ENCODE assay signal across 10 cellular contexts in the genomic region with DNA sequence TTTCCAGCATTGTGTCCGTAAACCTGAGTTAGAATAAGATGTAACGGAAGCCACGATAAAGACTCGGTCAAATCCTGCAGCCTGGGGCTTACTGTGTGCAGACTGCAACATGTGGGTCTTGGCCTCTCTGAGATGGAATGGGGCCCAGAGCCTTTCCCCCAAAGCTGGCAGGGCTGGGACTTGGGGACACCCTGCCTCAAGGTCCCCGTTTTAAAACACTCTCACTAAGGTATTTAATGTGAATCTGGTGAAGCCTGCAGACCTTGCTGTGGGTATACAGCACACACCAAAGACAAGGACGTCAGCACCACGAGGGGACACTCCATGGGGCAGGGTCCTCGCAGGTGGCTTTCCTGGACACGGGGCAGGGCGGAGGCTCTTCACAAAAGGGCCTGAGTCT. TPM values are rescaled to one million over a fixed set of nuclear protein-coding genes. Genes with fewer than 3 reads are reported as not detected.
DNase-seq lines count a peak whose midpoint lies in the region; ATAC-seq and TF ChIP-seq lines count a peak whose summit lies in the region.
"Had no signal": no experiment of that assay in that cellular context is flagged by ENCODE, and none has a peak within 500 bp of the region (broad histone marks: within the 10 kb centered on the region; RNA-seq: fewer than 3 reads in every experiment).

No MANE protein-coding gene starts in this region.

- ATAC-seq in activated CD8-positive, alpha-beta T cell treated with anti-CD3 and anti-CD28 coated beads for 36 hours, result no peak
- ATAC-seq in HG02840 (IDR thresholded peaks at IDR 0.05; ENCODE audit: low FRiP score, unreplicated experiment), result no peak
- ATAC-seq: foreskin keratinocyte had no signal

- no peak overlapping the region for H3K27ac Mint-ChIP-seq in T-helper 2 cell treated with Interferon-gamma antibody and Interleukin-4, amounts not matched to agents 5 μg/mL and 100 μg/mL, for 36 hours
- H3K27ac Mint-ChIP-seq in activated CD8-positive, alpha-beta T cell treated with anti-CD3 and anti-CD28 coated beads for 36 hours, result peak overlapping the region; percentile 69
- no peak overlapping the region for H3K27ac Mint-ChIP-seq in mesothelial cell of epicardium

- CTCF ChIA-PET in activated CD8-positive, alpha-beta T cell treated with anti-CD3 and anti-CD28 coated beads for 36 hours (lab: Charles Lee), result interaction anchor here (5.5 kb wide), 1 partner anchor 98 kb away, joined by 30 read pairs; no protein-coding TSS in a partner anchor

- no peaks in the 10 kb centered on the region for H3K27me3 Mint-ChIP-seq in T-helper 2 cell treated with Interferon-gamma antibody and Interleukin-4, amounts not matched to agents 5 μg/mL and 100 μg/mL, for 36 hours (ENCODE audit: low read depth)
- H3K27me3 Mint-ChIP-seq in activated CD8-positive, alpha-beta T cell treated with anti-CD3 and anti-CD28 coated beads for 36 hours, result no peaks in the 10 kb centered on the region
- no peaks in the 10 kb centered on the region for H3K27me3 Mint-ChIP-seq in mesothelial cell of epicardium (ENCODE audit: low read depth)

- H3K36me3 Mint-ChIP-seq in T-helper 2 cell treated with Interferon-gamma antibody and Interleukin-4, amounts not matched to agents 5 μg/mL and 100 μg/mL, for 36 hours (ENCODE audit: low read depth), result peaks cover 18% of the 10 kb centered on the region
- peaks cover 24% of the 10 kb centered on the region for H3K36me3 Mint-ChIP-seq in activated CD8-positive, alpha-beta T cell treated with anti-CD3 and anti-CD28 coated beads for 36 hours (ENCODE audit: low read depth)
- peaks cover 3% of the 10 kb centered on the region for H3K36me3 Mint-ChIP-seq in mesothelial cell of epicardium

- peak overlapping the region; percentile 96 for H3K4me3 Mint-ChIP-seq in T-helper 2 cell treated with Interferon-gamma antibody and Interleukin-4, amounts not matched to agents 5 μg/mL and 100 μg/mL, for 36 hours
- peak overlapping the region; percentile 95 for H3K4me3 Mint-ChIP-seq in activated CD8-positive, alpha-beta T cell treated with anti-CD3 and anti-CD28 coated beads for 36 hours
- peak overlapping the region; percentile 91 for H3K4me3 Mint-ChIP-seq in mesothelial cell of epicardium

- peaks cover 16% of the 10 kb centered on the region for H3K4me1 Mint-ChIP-seq in T-helper 2 cell treated with Interferon-gamma antibody and Interleukin-4, amounts not matched to agents 5 μg/mL and 100 μg/mL, for 36 hours (ENCODE audit: low read depth)
- peaks cover 31% of the 10 kb centered on the region for H3K4me1 Mint-ChIP-seq in activated CD8-positive, alpha-beta T cell treated with anti-CD3 and anti-CD28 coated beads for 36 hours (ENCODE audit: low read depth)
- peaks cover 15% of the 10 kb centered on the region for H3K4me1 Mint-ChIP-seq in mesothelial cell of epicardium

- peak overlapping the region; percentile 99 for H3K4me2 ChIP-seq in DOHH2 (ENCODE audit: low read length)

- no peaks in the 10 kb centered on the region for H3K9me3 Mint-ChIP-seq in T-helper 2 cell treated with Interferon-gamma antibody and Interleukin-4, amounts not matched to agents 5 μg/mL and 100 μg/mL, for 36 hours
- no peaks in the 10 kb centered on the region for H3K9me3 Mint-ChIP-seq in activated CD8-positive, alpha-beta T cell treated with anti-CD3 and anti-CD28 coated beads for 36 hours
- no peaks in the 10 kb centered on the region for H3K9me3 Mint-ChIP-seq in mesothelial cell of epicardium

- no peaks in the 10 kb centered on the region for H3K9me3 ChIP-seq in DOHH2 (ENCODE audit: control insufficient read depth, insufficient read depth, low read length)

- H3K27me3 ChIP-seq in DOHH2 (ENCODE audit: control insufficient read depth, low read length), result no peaks in the 10 kb centered on the region
- H3K27me3 ChIP-seq: cardiac muscle cell, foreskin keratinocyte had no signal

- H3K79me2 ChIP-seq in DOHH2 (ENCODE audit: control insufficient read depth, low read length), result peaks cover 56% of the 10 kb centered on the region

- peaks cover 7% of the 10 kb centered on the region; the same call in 1 of the 2 replicates for H3F3A ChIP-seq in DOHH2 (ENCODE audit: control insufficient read depth, insufficient read depth)

- TF ChIP-seq CTCF in DOHH2 (IDR thresholded peaks at IDR 0.05; ENCODE audit: low read depth, low read length, poor library complexity, severe bottlenecking), result no peak
- TF ChIP-seq CTCF in activated CD8-positive, alpha-beta T cell treated with anti-CD3 and anti-CD28 coated beads for 36 hours (IDR thresholded peaks at IDR 0.05), result no peak
- no peak for TF ChIP-seq CTCF in mesothelial cell of epicardium (IDR thresholded peaks at IDR 0.05; ENCODE audit: unreplicated experiment)

- H3K4me3 ChIP-seq in DOHH2 (ENCODE audit: low read length), result peak overlapping the region; percentile 95
- H3K4me3 ChIP-seq: cardiac muscle cell had no signal

- POLR2A ChIA-PET in activated CD8-positive, alpha-beta T cell treated with anti-CD3 and anti-CD28 coated beads for 36 hours (lab: Charles Lee), result interaction anchor here (1.4 to 5.0 kb wide), 2 partner anchors 15 to 270 kb away, joined by 5 to 26 read pairs; no protein-coding TSS in a partner anchor

- intact Hi-C loops in activated CD8-positive, alpha-beta T cell treated with anti-CD3 and anti-CD28 coated beads for 36 hours (cut with micrococcal nuclease), result loop anchor here (5.0 kb wide), 1 partner anchor 99 kb away; no protein-coding TSS in a partner anchor

- H3K27ac ChIP-seq in DOHH2 (ENCODE audit: low read depth, low read length), result no peak overlapping the region
- H3K27ac ChIP-seq: cardiac muscle cell, foreskin keratinocyte had no signal

- peaks cover 11% of the 10 kb centered on the region; the same call in 1 of the 2 replicates for H4K20me1 ChIP-seq in DOHH2 (ENCODE audit: control insufficient read depth, insufficient read depth, low read depth, low read length)

- no peak for DNase-seq in T-helper 2 cell treated with Interferon-gamma antibody and Interleukin-4, amounts not matched to agents 5 μg/mL and 100 μg/mL, for 36 hours (ENCODE audit: low spot score)
- DNase-seq in T-helper 2 cell, result no peak
- DNase-seq in activated CD8-positive, alpha-beta T cell treated with anti-CD3 and anti-CD28 coated beads for 36 hours, result no peak
- DNase-seq in mesothelial cell of epicardium (ENCODE audit: low spot score in 2 of 2, unreplicated experiment in 2 of 2), result no peak
- no peak for DNase-seq in amygdala (lab: John Stamatoyannopoulos, UW)
- DNase-seq in SKM-1 treated with dmso at 0.1 percent for 144 hours (lab: John Stamatoyannopoulos, UW; ENCODE audit: unreplicated experiment), result no peak
- DNase-seq: foreskin keratinocyte had no signal

- peaks cover 45% of the 10 kb centered on the region for H3K36me3 ChIP-seq in DOHH2 (ENCODE audit: control insufficient read depth, low read length)
- H3K36me3 ChIP-seq: cardiac muscle cell had no signal

- H3K4me1 ChIP-seq in DOHH2 (ENCODE audit: control insufficient read depth, low read length), result peaks cover 52% of the 10 kb centered on the region
- H3K4me1 ChIP-seq: foreskin keratinocyte had no signal

- no peaks in the 10 kb centered on the region for H3K9me2 ChIP-seq in DOHH2 (replicated peaks; ENCODE audit: control insufficient read depth, low read length)

RNA-seq across cellular contexts. Expression of gene NDUFAF8, which starts 2.1 kb away (rescaled TPM):
- total RNA-seq in activated CD8-positive, alpha-beta T cell treated with anti-CD3 and anti-CD28 coated beads for 36 hours, result 10 to 100 TPM; 72.3 to 75.4 TPM
- total RNA-seq in mesothelial cell of epicardium, result 46.8 to 47.6 TPM (median 47.3 TPM) in 3 replicates

RNA-seq across cellular contexts. Expression of gene TEPSIN, which starts 2.3 kb away (rescaled TPM):
- 10 to 100 TPM; 28.2 to 32.2 TPM for total RNA-seq in activated CD8-positive, alpha-beta T cell treated with anti-CD3 and anti-CD28 coated beads for 36 hours
- 44.6 to 49.2 TPM (median 45.0 TPM) in 3 replicates for total RNA-seq in mesothelial cell of epicardium

RNA-seq across cellular contexts. Expression of gene CEP131, which starts 18.4 kb away (rescaled TPM):
- total RNA-seq in activated CD8-positive, alpha-beta T cell treated with anti-CD3 and anti-CD28 coated beads for 36 hours, result 10 to 100 TPM in 1 of 2 experiments, 1 to 10 TPM in 1; 7.9 to 10.9 TPM
- 26.3 to 27.6 TPM (median 27.3 TPM) in 3 replicates for total RNA-seq in mesothelial cell of epicardium

RNA-seq across cellular contexts. Expression of gene SLC38A10, which starts 53.9 kb away (rescaled TPM):
- total RNA-seq in activated CD8-positive, alpha-beta T cell treated with anti-CD3 and anti-CD28 coated beads for 36 hours, result 10 to 100 TPM; 42.7 to 45.4 TPM
- total RNA-seq in mesothelial cell of epicardium, result 96.6 to 105 TPM (median 103 TPM) in 3 replicates
